ENCODE assay signal across 13 cellular contexts in the genomic region with DNA sequence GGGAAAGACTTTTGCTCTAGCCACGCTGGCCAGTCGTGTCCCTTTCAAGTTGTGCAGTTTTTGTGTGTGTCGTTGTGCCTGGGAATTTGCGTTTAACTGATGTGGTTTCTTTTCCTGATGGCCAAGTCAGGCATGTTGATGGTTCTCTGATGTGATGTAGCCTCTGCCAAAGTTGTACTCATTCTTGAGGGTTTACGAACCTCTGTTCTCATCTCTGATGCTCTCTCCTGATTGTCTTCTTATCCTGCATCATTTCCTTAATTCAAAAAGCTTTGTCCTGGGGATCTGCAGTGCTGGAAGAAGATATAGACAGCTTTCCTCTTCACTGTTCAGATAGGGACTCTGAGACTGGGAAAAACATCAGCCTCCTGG. TPM values are rescaled to one million over a fixed set of nuclear protein-coding genes. Genes with fewer than 3 reads are reported as not detected.
A peak's percentile ranks its signal among the peaks of the same experiment; 100 is the strongest.
DNase-seq lines count a peak whose midpoint lies in the region; ATAC-seq and TF ChIP-seq lines count a peak whose summit lies in the region.
"Had no signal": no experiment of that assay in that cellular context is flagged by ENCODE, and none has a peak within 500 bp of the region (broad histone marks: within the 10 kb centered on the region; RNA-seq: fewer than 3 reads in every experiment).

No MANE protein-coding gene starts in this region.

- H3K9me3 ChIP-seq in adrenal gland (replicated peaks in 1 of 3) (no peaks in the 10 kb centered on the region), esophagus muscularis mucosa (no peaks in the 10 kb centered on the region), transverse colon (no peaks in the 10 kb centered on the region)
- H3K9me3 ChIP-seq: SJCRH30 had no signal

- no peaks in the 10 kb centered on the region for H3K9me3 Mint-ChIP-seq in naive B cell
- H3K9me3 Mint-ChIP-seq: activated B cell treated with CpG ODN at 0.5 μM for 24 hours; activated T-helper 1 cell treated with anti-CD3 and anti-CD28 coated beads, Interleukin-12 subunit alpha, Interleukin-12 subunit beta, Interleukin-2, Interleukin-4 antibody, amounts not matched to agents 30 ng/mL and 10 ng/mL and 1 ng/mL, durations not matched to agents 14 hours and 24 hours and 36 hours; dendritic cell treated with granulocyte-macrophage colony-stimulating factor and Interleukin-4, amounts not matched to agents 40 ng/mL and 50 ng/mL, for 4 days had no signal

- no peaks in the 10 kb centered on the region for H3K36me3 Mint-ChIP-seq in naive B cell

- ATAC-seq in naive B cell (ENCODE audit: low read depth in 2 of 2), result no peak

- peaks cover 0 to 3% (median 0%) of the 10 kb centered on the region in 3 donors for H3K27me3 Mint-ChIP-seq in naive B cell
- H3K27me3 Mint-ChIP-seq: dendritic cell treated with granulocyte-macrophage colony-stimulating factor and Interleukin-4, amounts not matched to agents 40 ng/mL and 50 ng/mL, for 4 days had no signal

- TF ChIP-seq EP300 in esophagus muscularis mucosa (IDR thresholded peaks at IDR 0.05) (no peak), transverse colon (IDR thresholded peaks at IDR 0.05; ENCODE audit: low read depth) (no peak)

- H3K27ac Mint-ChIP-seq in naive B cell, result peak overlapping the region in 5 of 6 donors; percentile 2 to 89 (median 60)
- H3K27ac Mint-ChIP-seq: activated B cell treated with CpG ODN at 0.5 μM for 24 hours; activated T-helper 1 cell treated with anti-CD3 and anti-CD28 coated beads, Interleukin-12 subunit alpha, Interleukin-12 subunit beta, Interleukin-2, Interleukin-4 antibody, amounts not matched to agents 30 ng/mL and 10 ng/mL and 1 ng/mL, durations not matched to agents 14 hours and 24 hours and 36 hours had no signal

- peak overlapping the region; percentile 25 to 95 (median 85) for H3K27ac ChIP-seq in adrenal gland
- H3K27ac ChIP-seq in esophagus muscularis mucosa (replicated peaks in 1 of 4), result peak overlapping the region; percentile 94 to 100 (median 98)
- H3K27ac ChIP-seq in transverse colon, result peak overlapping the region; percentile 93 to 97 (median 95)
- H3K27ac ChIP-seq: HL-60, SJCRH30 had no signal

- WGBS in adrenal gland, 4 donors, result 76 to 87% (median 81%) methylated on average over 5 of the region's 5 CpGs
- 43% methylated on average over 5 of the region's 5 CpGs for WGBS in esophagus muscularis mucosa
- WGBS in transverse colon (ENCODE audit: low coverage in 1 of 2), 2 donors, result 29 to 43% methylated on average over 2 to 5 of the region's 5 CpGs

- H3K4me1 Mint-ChIP-seq in naive B cell, result peaks cover 22 to 32% (median 31%) of the 10 kb centered on the region in 3 donors

- H3K4me1 ChIP-seq in adrenal gland (replicated peaks in 1 of 2), result peaks cover 68 to 91% of the 10 kb centered on the region in 2 donors
- H3K4me1 ChIP-seq in esophagus muscularis mucosa, result peaks cover 93 to 100% (median 100%) of the 10 kb centered on the region in 4 donors
- peaks cover 87 to 100% (median 99%) of the 10 kb centered on the region in 4 donors for H3K4me1 ChIP-seq in transverse colon

- no peak overlapping the region for H3K4me3 ChIP-seq in adrenal gland
- H3K4me3 ChIP-seq in esophagus muscularis mucosa, result peak overlapping the region in 3 of 4 donors; percentile 12 to 26 (median 21)
- peak overlapping the region in 1 of 4 donors; percentile 20 for H3K4me3 ChIP-seq in transverse colon
- H3K4me3 ChIP-seq: SJCRH30 had no signal

- H3K36me3 ChIP-seq in adrenal gland (replicated peaks in 1 of 2), result peaks cover 0 to 21% of the 10 kb centered on the region in 2 donors
- peaks cover 0 to 46% (median 16%) of the 10 kb centered on the region in 4 donors for H3K36me3 ChIP-seq in esophagus muscularis mucosa
- no peaks in the 10 kb centered on the region for H3K36me3 ChIP-seq in transverse colon

- no peak for TF ChIP-seq CTCF in adrenal gland (IDR thresholded peaks at IDR 0.05)
- no peak for TF ChIP-seq CTCF in esophagus muscularis mucosa (IDR thresholded peaks at IDR 0.05)
- no peak for TF ChIP-seq CTCF in transverse colon (IDR thresholded peaks at IDR 0.05)

- no peak for DNase-seq in adrenal gland
- no peak for DNase-seq in esophagus muscularis mucosa (ENCODE audit: extremely low spot score)
- DNase-seq in naive B cell, result no peak
- DNase-seq in transverse colon, result no peak
- DNase-seq in SW480 (ENCODE audit: low spot score), result no peak
- no peak for DNase-seq in posterior vena cava (ENCODE audit: low spot score)
- no peak for DNase-seq in CD1c-positive myeloid dendritic cell (ENCODE audit: extremely low spot score)
- DNase-seq in kidney tubule cell (ENCODE audit: low spot score), result no peak
- DNase-seq: activated B cell treated with CpG ODN at 0.5 μM for 24 hours, SJCRH30 had no signal

- TF ChIP-seq POLR2A in adrenal gland (IDR thresholded peaks at IDR 0.05) (no peak), esophagus muscularis mucosa (IDR thresholded peaks at IDR 0.05; ENCODE audit: low read depth) (no peak), transverse colon (IDR thresholded peaks at IDR 0.05) (no peak)

- intact Hi-C loops in adrenal gland (cut with DNase I), result no loop called here
- intact Hi-C loops in esophagus muscularis mucosa (cut with DNase I), result no loop called here
- intact Hi-C loops in transverse colon (cut with DNase I; ENCODE audit: low total_unique reads), result no loop called here
- intact Hi-C loops in posterior vena cava (cut with DNase I), result loop anchor here in 1 of 2 donors (5.0 kb wide), 1 partner anchor 57 kb away; no protein-coding TSS in a partner anchor

- H3K27me3 ChIP-seq in adrenal gland (no peaks in the 10 kb centered on the region), esophagus muscularis mucosa (no peaks in the 10 kb centered on the region), transverse colon (no peaks in the 10 kb centered on the region)
- H3K27me3 ChIP-seq: SJCRH30 had no signal

- peak overlapping the region in 1 of 8 donors; percentile 34 for H3K4me3 Mint-ChIP-seq in naive B cell
- H3K4me3 Mint-ChIP-seq: activated B cell treated with CpG ODN at 0.5 μM for 24 hours; activated T-helper 1 cell treated with anti-CD3 and anti-CD28 coated beads, Interleukin-12 subunit alpha, Interleukin-12 subunit beta, Interleukin-2, Interleukin-4 antibody, amounts not matched to agents 30 ng/mL and 10 ng/mL and 1 ng/mL, durations not matched to agents 14 hours and 24 hours and 36 hours; dendritic cell treated with granulocyte-macrophage colony-stimulating factor and Interleukin-4, amounts not matched to agents 40 ng/mL and 50 ng/mL, for 4 days had no signal

- in situ Hi-C loops in transverse colon (cut with MboI; ENCODE audit: low pct_ligation_motif_present in 1 of 4, low pct_unique_long_range_greater_than_20kb in 1 of 4, low sequenced_read_pairs in 3 of 4), result no loop called here

RNA-seq across cellular contexts. Expression of gene CD9, which starts 25.4 kb away (rescaled TPM):
- 100 to 1,000 TPM; 165 to 461 (median 322) TPM for total RNA-seq in adrenal gland
- 100 to 1,000 TPM in 2 of 3 donors, 10 to 100 TPM in 1; 66.3 to 244 (median 139) TPM for polyA plus RNA-seq in adrenal gland
- total RNA-seq in esophagus muscularis mucosa, result 100 to 1,000 TPM; 349 to 416 (median 399) TPM
- polyA plus RNA-seq in naive B cell (ENCODE audit: low read depth in 6 of 6), result 100 to 1,000 TPM in 2 of 6 donors, 10 to 100 TPM in 4; 32.7 to 186 (median 69.9) TPM
- total RNA-seq in transverse colon, result 100 to 1,000 TPM; 207 to 668 (median 481) TPM
- total RNA-seq in posterior vena cava, result 100 to 1,000 TPM; 248 to 281 TPM

Comparison
In these comparisons a context has a peak if more than half of its experiments do, and no peak if none do; other contexts are left out.
1. H3K4me3 ChIP-seq: peak in esophagus muscularis mucosa (3 of 4); none in adrenal gland (0 of 4).
2. Peak in every context shown above with its lines, with median percentiles within 50 percentile points of each other: H3K27ac ChIP-seq.